ENCODE assay signal across 8 cellular contexts in the genomic region with DNA sequence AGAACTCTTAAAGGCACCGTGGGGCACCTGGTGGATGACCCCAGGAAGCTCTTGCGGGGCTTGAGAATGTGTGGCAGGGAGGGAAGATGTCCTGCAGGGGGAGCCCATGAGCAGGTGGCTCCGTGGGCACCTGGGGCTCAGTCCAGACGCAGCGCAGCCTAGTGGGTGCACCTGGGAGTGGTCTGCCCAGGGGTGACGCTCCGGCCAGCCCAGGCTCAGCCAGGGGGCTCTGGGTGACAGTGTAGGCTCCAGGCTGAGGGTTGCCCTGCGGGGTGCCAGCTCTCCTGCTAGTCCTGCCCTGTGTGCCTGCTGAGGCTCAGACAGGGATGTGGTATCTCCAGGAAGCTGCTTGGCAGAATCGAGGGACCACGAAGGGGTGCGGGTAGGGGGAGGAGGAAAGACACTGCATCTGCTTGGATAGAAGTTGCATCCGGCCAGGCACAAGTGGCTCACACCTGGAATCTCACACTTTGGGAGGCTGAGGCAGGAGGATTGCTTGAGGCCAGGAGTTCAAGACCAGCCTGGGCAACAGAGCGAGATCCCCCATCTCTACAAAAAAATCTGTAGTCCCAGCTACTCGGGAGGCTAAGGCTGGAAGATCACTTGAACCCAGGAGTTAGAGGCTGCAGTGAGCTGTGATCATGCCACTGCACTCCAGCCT. TPM values are rescaled to one million over a fixed set of nuclear protein-coding genes. Genes with fewer than 3 reads are reported as not detected.
DNase-seq lines count a peak whose midpoint lies in the region; ATAC-seq and TF ChIP-seq lines count a peak whose summit lies in the region.

No MANE protein-coding gene starts in this region.

- TF ChIP-seq CTCF in cardiac fibroblast (IDR thresholded peaks at IDR 0.05; ENCODE audit: low read depth, low read length) (peak; percentile 98), left lung (IDR thresholded peaks at IDR 0.05) (peak; percentile 82 to 93)

- no peaks in the 10 kb centered on the region for H3K9me3 ChIP-seq in left lung

- H3K4me1 ChIP-seq in left lung, result peaks cover 16 to 37% of the 10 kb centered on the region in 2 donors

- DNase-seq in DMS53 (lab: John Stamatoyannopoulos, UW), result peak; percentile 80
- DNase-seq in HEK293T (ENCODE audit: extremely low spot score), result peak; percentile 88
- peak; percentile 58 for DNase-seq in NCI-H2196 treated with DMSO at 0.1 percent for 48 hours (lab: John Stamatoyannopoulos, UW; ENCODE audit: unreplicated experiment)
- peak; percentile 61 to 80 (median 64) for DNase-seq in activated CD4-positive, CD25-positive, alpha-beta regulatory T cell (lab: John Stamatoyannopoulos, UW)
- peak; percentile 73 to 75 for DNase-seq in cardiac fibroblast (ENCODE audit: low read depth in 2 of 2)
- peak; percentile 75 to 93 for DNase-seq in left lung
- peak; percentile 62 for DNase-seq in stimulated activated CD8-positive, alpha-beta memory T cell treated with anti-CD3 and anti-CD28 coated beads, Interleukin-15, amount 100 ng/mL, for 1 hour (ENCODE audit: low read depth)

- peak; percentile 85 for ATAC-seq in left lung
- no peak for ATAC-seq in GM18520 (IDR thresholded peaks at IDR 0.05; ENCODE audit: unreplicated experiment)

- H3K27ac ChIP-seq in left lung, result no peak overlapping the region

- no peaks in the 10 kb centered on the region for H3K27me3 ChIP-seq in left lung

- CTCF ChIA-PET in HEK293T (lab: Yijun Ruan, JAX), result interaction anchor here (0.6 to 1.8 kb wide), 21 partner anchors 8 to 321 kb away, joined by 3 to 13 read pairs (median 4); a partner anchor contains a TSS

- peaks cover 0 to 20% of the 10 kb centered on the region in 2 donors for H3K36me3 ChIP-seq in left lung

- intact Hi-C loops in left lung (cut with DNase I), result no loop called here

- no peak overlapping the region for H3K4me3 ChIP-seq in cardiac fibroblast (replicated peaks in 1 of 2; ENCODE audit: low read depth in 2 of 2, low read length in 2 of 2)
- no peak overlapping the region for H3K4me3 ChIP-seq in left lung

- POLR2A ChIA-PET in HEK293T (lab: Yijun Ruan, JAX), result interaction anchor here (0.8 to 1.7 kb wide), 2 partner anchors 15 to 77 kb away, joined by 3 read pairs; a partner anchor contains a TSS

TF ChIP-seq in HEK293T, 16 proteins besides CTCF, POLR2A, EP300 and RAD21:
- no peak for TF ChIP-seq TARDBP (IDR thresholded peaks at IDR 0.05)
- 0 out of 2 replicates have a peak, but pooled peaks have one; percentile 75 for TF ChIP-seq HDGF (IDR thresholded peaks at IDR 0.05; ENCODE audit: borderline replicate concordance)

RNA-seq across cellular contexts. Expression of a gene that starts 15.0 kb away (rescaled TPM):
- 10 to 100 TPM; 78.2 to 85.4 TPM for total RNA-seq in left lung

RNA-seq across cellular contexts. Expression of a gene that starts 26.1 kb away (rescaled TPM):
- total RNA-seq in left lung, result 10 to 100 TPM; 16.9 to 21.9 TPM

RNA-seq across cellular contexts. Expression of a gene that starts 35.7 kb away (rescaled TPM):
- not detected for total RNA-seq in left lung

RNA-seq across cellular contexts. Expression of a gene that starts 48.0 kb away (rescaled TPM):
- total RNA-seq in left lung, result not detected

RNA-seq across cellular contexts. Expression of a gene that starts 59.0 kb away (rescaled TPM):
- 100 to 1,000 TPM; 107 to 170 TPM for total RNA-seq in left lung
